ENCODE assay signal across 9 cellular contexts in the genomic region with DNA sequence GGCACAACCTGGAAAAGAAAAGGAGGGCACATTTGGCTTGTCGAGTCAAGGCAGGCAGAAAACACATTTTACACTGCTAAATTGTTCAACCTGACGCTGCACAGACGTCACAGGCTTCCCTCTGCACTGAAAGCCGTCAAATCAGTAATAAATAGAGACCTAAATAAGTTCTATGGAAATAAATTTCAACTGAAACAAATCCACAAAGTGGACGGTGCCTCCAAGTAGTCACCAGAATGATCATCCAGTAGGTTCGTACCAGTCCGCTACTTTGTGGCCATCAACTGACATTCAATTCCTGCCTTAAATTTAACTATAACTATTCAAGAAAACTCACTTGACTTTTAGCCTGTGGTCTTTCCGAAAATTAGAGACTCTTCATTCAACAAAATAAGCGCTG. TPM values are rescaled to one million over a fixed set of nuclear protein-coding genes. Genes with fewer than 3 reads are reported as not detected.
DNase-seq lines count a peak whose midpoint lies in the region; ATAC-seq, FAIRE-seq and TF ChIP-seq lines count a peak whose summit lies in the region.
"Had no signal": no experiment of that assay in that cellular context is flagged by ENCODE, and none has a peak within 500 bp of the region (broad histone marks: within the 10 kb centered on the region; RNA-seq: fewer than 3 reads in every experiment).

No MANE protein-coding gene starts in this region.

- H2AFZ ChIP-seq in OCI-LY1 (ENCODE audit: low read length): peak overlapping the region; percentile 92
- peak overlapping the region; percentile 95 for H2AFZ ChIP-seq in endothelial cell of umbilical vein (ENCODE audit: low read depth, low read length)
- H2AFZ ChIP-seq in osteoblast (ENCODE audit: low read length): peak overlapping the region; percentile 85

- no peak overlapping the region for H3K27ac ChIP-seq in CD4-positive, alpha-beta T cell (ENCODE audit: low read depth, low read length)
- H3K27ac ChIP-seq in OCI-LY1 (ENCODE audit: low read depth, low read length, poor library complexity, severe bottlenecking) (no peak overlapping the region), endothelial cell of umbilical vein (ENCODE audit: insufficient read depth, low read depth, low read length) (no peak overlapping the region), osteoblast (ENCODE audit: low read depth, low read length) (no peak overlapping the region)

- no peak for TF ChIP-seq CTCF in CD4-positive, alpha-beta T cell (IDR thresholded peaks at IDR 0.05)
- TF ChIP-seq CTCF in OCI-LY1 (IDR thresholded peaks at IDR 0.05; ENCODE audit: low read length): no peak
- no peak for TF ChIP-seq CTCF in endothelial cell of umbilical vein (IDR thresholded peaks at IDR 0.05; ENCODE audit: extremely low read depth in 1 of 2, insufficient read depth in 1 of 2, low read depth in 1 of 2, low read length in 2 of 2)
- TF ChIP-seq CTCF in osteoblast (IDR thresholded peaks at IDR 0.05; ENCODE audit: extremely low read depth, low read depth, low read length): no peak

- peak overlapping the region; percentile 92 for H3K4me3 Mint-ChIP-seq in CD4-positive, alpha-beta T cell

- no peaks in the 10 kb centered on the region for H4K20me1 ChIP-seq in OCI-LY1 (ENCODE audit: insufficient read depth, low read length)
- no peaks in the 10 kb centered on the region for H4K20me1 ChIP-seq in endothelial cell of umbilical vein (replicated peaks; ENCODE audit: control insufficient read depth, extremely low read depth, insufficient read depth, low read length)
- no peaks in the 10 kb centered on the region for H4K20me1 ChIP-seq in osteoblast (ENCODE audit: insufficient read depth, low read length)

- H3K4me2 ChIP-seq in OCI-LY1 (ENCODE audit: low read length) (peak overlapping the region; percentile 96), endothelial cell of umbilical vein (ENCODE audit: insufficient read depth, low read length) (peak overlapping the region; percentile 75), osteoblast (ENCODE audit: insufficient read depth, low read length) (peak overlapping the region; percentile 89)

- H3K79me2 ChIP-seq in OCI-LY1 (ENCODE audit: insufficient read depth, low read length) (no peaks in the 10 kb centered on the region), endothelial cell of umbilical vein (ENCODE audit: control insufficient read depth, insufficient read depth, low read length) (no peaks in the 10 kb centered on the region), osteoblast (ENCODE audit: insufficient read depth, low read length) (no peaks in the 10 kb centered on the region)

- H3K4me3 ChIP-seq in OCI-LY1 (ENCODE audit: low read depth, low read length, poor library complexity, severe bottlenecking) (peak overlapping the region; percentile 72), endothelial cell of umbilical vein (replicated peaks in 1 of 3; ENCODE audit: insufficient read depth in 1 of 3, low read depth in 1 of 3, low read length in 3 of 3) (peak overlapping the region; percentile 46 to 62 (median 56)), osteoblast (ENCODE audit: insufficient read depth, low read length) (peak overlapping the region; percentile 71)

- H3F3A ChIP-seq in OCI-LY1 (ENCODE audit: insufficient read depth, low read length): no peaks in the 10 kb centered on the region

- intact Hi-C loops in CD4-positive, alpha-beta T cell (cut with DNase I, micrococcal nuclease): loop anchor here in 1 of 2 experiments (5.0 to 10.0 kb wide), 4 partner anchors 197 to 1875 kb away; a partner anchor contains a TSS
- intact Hi-C loops in endothelial cell of umbilical vein (cut with micrococcal nuclease): no loop called here

- H3K9me2 ChIP-seq in OCI-LY1 (ENCODE audit: low read depth, low read length): no peaks in the 10 kb centered on the region

- H3K4me1 ChIP-seq in OCI-LY1 (ENCODE audit: insufficient read depth, low read length, severe bottlenecking) (peaks cover 17% of the 10 kb centered on the region), endothelial cell of umbilical vein (ENCODE audit: control insufficient read depth, extremely low read depth, insufficient read depth, low read length) (peaks cover 8% of the 10 kb centered on the region), osteoblast (ENCODE audit: insufficient read depth, low read length) (peaks cover 4% of the 10 kb centered on the region)

- no peaks in the 10 kb centered on the region for H3K27me3 ChIP-seq in CD4-positive, alpha-beta T cell (ENCODE audit: control insufficient read depth, insufficient read depth, low read length)
- no peaks in the 10 kb centered on the region for H3K27me3 ChIP-seq in OCI-LY1 (ENCODE audit: insufficient read depth, low read length)
- H3K27me3 ChIP-seq in endothelial cell of umbilical vein (ENCODE audit: control insufficient read depth in 2 of 2, insufficient read depth in 2 of 2, low read length in 2 of 2): peaks cover 1 to 5% of the 10 kb centered on the region in 2 experiments
- H3K27me3 ChIP-seq in osteoblast (ENCODE audit: insufficient read depth, low read length): peaks cover 11% of the 10 kb centered on the region

- H3K36me3 ChIP-seq in OCI-LY1 (ENCODE audit: insufficient read depth, low read length): peaks cover 7% of the 10 kb centered on the region
- H3K36me3 ChIP-seq in endothelial cell of umbilical vein (ENCODE audit: control insufficient read depth in 2 of 2, extremely low read depth in 1 of 2, insufficient read depth in 2 of 2, low read length in 2 of 2): no peaks in the 10 kb centered on the region
- no peaks in the 10 kb centered on the region for H3K36me3 ChIP-seq in osteoblast (ENCODE audit: insufficient read depth, low read length)

- CTCF ChIA-PET in CD4-positive, alpha-beta T cell (lab: Charles Lee): interaction anchor here (1.2 kb wide), 1 partner anchor 18 kb away, joined by 3 read pairs; no protein-coding TSS in a partner anchor
- CTCF ChIA-PET in endothelial cell of umbilical vein (lab: Charles Lee): interaction anchor here (0.6 to 1.5 kb wide), 5 partner anchors 19 to 63 kb away, joined by 3 to 10 read pairs (median 3); a partner anchor contains a TSS

- no peak for ATAC-seq in CD4-positive, alpha-beta T cell (ENCODE audit: poor library complexity)
- ATAC-seq in GM19463 (IDR thresholded peaks at IDR 0.05; ENCODE audit: unreplicated experiment): no peak
- ATAC-seq in GM18520 (IDR thresholded peaks at IDR 0.05; ENCODE audit: unreplicated experiment): no peak
- ATAC-seq in HG02759 (IDR thresholded peaks at IDR 0.05; ENCODE audit: unreplicated experiment): no peak

- H3K9ac ChIP-seq in OCI-LY1 (ENCODE audit: low read length) (peak overlapping the region; percentile 83), endothelial cell of umbilical vein (replicated peaks; ENCODE audit: extremely low read depth, insufficient read depth, low read length) (peak overlapping the region; percentile 68)

- DNase-seq in CD4-positive, alpha-beta T cell: no peak
- DNase-seq in endothelial cell of umbilical vein (ENCODE audit: low read depth, low spot score) (no peak), osteoblast (ENCODE audit: insufficient read length, low spot score, missing footprints) (no peak), occipital lobe (lab: John Stamatoyannopoulos, UW) (no peak)
- DNase-seq: NCI-H1694 had no signal

- H3K9me3 Mint-ChIP-seq in CD4-positive, alpha-beta T cell: no peaks in the 10 kb centered on the region

- H3K9me3 ChIP-seq in CD4-positive, alpha-beta T cell (ENCODE audit: control insufficient read depth, low read length): no peaks in the 10 kb centered on the region
- no peaks in the 10 kb centered on the region for H3K9me3 ChIP-seq in OCI-LY1 (ENCODE audit: low read length)
- no peaks in the 10 kb centered on the region for H3K9me3 ChIP-seq in endothelial cell of umbilical vein (replicated peaks; ENCODE audit: control insufficient read depth, insufficient read depth, low read length)
- H3K9me3 ChIP-seq in osteoblast (ENCODE audit: low read depth, low read length): no peaks in the 10 kb centered on the region

- peaks cover 3% of the 10 kb centered on the region for H3K36me3 Mint-ChIP-seq in CD4-positive, alpha-beta T cell (ENCODE audit: low read depth)

- dilution Hi-C loops in endothelial cell of umbilical vein (cut with MboI; ENCODE audit: extremely low pct_ligation_motif_present, low sequenced_read_pairs): no loop called here

- TF ChIP-seq POLR2A in endothelial cell of umbilical vein (IDR thresholded peaks at IDR 0.05; ENCODE audit: low read depth, low read length): no peak

- no peaks in the 10 kb centered on the region for H3K27me3 Mint-ChIP-seq in CD4-positive, alpha-beta T cell

- H3K9me1 ChIP-seq in endothelial cell of umbilical vein (replicated peaks; ENCODE audit: control insufficient read depth, extremely low read depth, insufficient read depth, low read length): no peaks in the 10 kb centered on the region

- POLR2A ChIA-PET in CD4-positive, alpha-beta T cell (lab: Charles Lee): interaction anchor here (3.4 kb wide), 1 partner anchor 53 kb away, joined by 27 read pairs; a partner anchor contains a TSS
- POLR2A ChIA-PET in endothelial cell of umbilical vein (lab: Charles Lee): interaction anchor here (0.6 to 1.5 kb wide), 2 partner anchors 54 to 90 kb away, joined by 3 to 4 read pairs; no protein-coding TSS in a partner anchor

- H3K27ac Mint-ChIP-seq in CD4-positive, alpha-beta T cell: peak overlapping the region; percentile 80

- FAIRE-seq in endothelial cell of umbilical vein (lab: Jason Lieb, UNC): no peak

- TSS peak; percentile 38 for BruUV-seq in endothelial cell of umbilical vein (replicated peaks; lab: Mats Ljungman, UMichigan)

- peaks cover 24% of the 10 kb centered on the region for H3K4me1 Mint-ChIP-seq in CD4-positive, alpha-beta T cell (ENCODE audit: low read depth)

RNA-seq across cellular contexts. Expression of a gene that starts 49.0 kb away (rescaled TPM):
- not detected for total RNA-seq in CD4-positive, alpha-beta T cell
- total RNA-seq in endothelial cell of umbilical vein (not detected in 2 replicates), osteoblast (not detected in 2 replicates), occipital lobe (not detected)
- not detected in 2 replicates for polyA plus RNA-seq in endothelial cell of umbilical vein
- not detected in 2 replicates for polyA plus RNA-seq in endothelial cell of umbilical vein (2011; cell fraction: cytosol; rRNA removed)
- polyA plus RNA-seq in endothelial cell of umbilical vein (2011; cell fraction: nucleus; rRNA removed): not detected in 2 replicates
- polyA plus RNA-seq in endothelial cell of umbilical vein (2012): not detected in 2 replicates
- not detected in 2 replicates for polyA minus RNA-seq in endothelial cell of umbilical vein
- not detected for polyA minus RNA-seq in endothelial cell of umbilical vein (2011; cell fraction: cytosol; rRNA and poly(A)+ RNA removed)
- polyA minus RNA-seq in endothelial cell of umbilical vein (2011; cell fraction: nucleus; rRNA and poly(A)+ RNA removed): not detected in 2 replicates

RNA-seq across cellular contexts. Expression of a gene that starts 54.3 kb away (rescaled TPM):
- 100 to 1,000 TPM; 126 to 131 TPM for total RNA-seq in CD4-positive, alpha-beta T cell
- 134 and 143 TPM in 2 replicates for total RNA-seq in endothelial cell of umbilical vein
- polyA plus RNA-seq in endothelial cell of umbilical vein: 12.3 and 21.4 TPM in 2 replicates
- 39.3 and 43.4 TPM in 2 replicates for polyA plus RNA-seq in endothelial cell of umbilical vein (2011; cell fraction: cytosol; rRNA removed)
- polyA plus RNA-seq in endothelial cell of umbilical vein (2011; cell fraction: nucleus; rRNA removed): 15.7 and 20.1 TPM in 2 replicates
- polyA plus RNA-seq in endothelial cell of umbilical vein (2012): 87.5 and 158 TPM in 2 replicates
- polyA minus RNA-seq in endothelial cell of umbilical vein: 9.5 and 11.0 TPM in 2 replicates
- polyA minus RNA-seq in endothelial cell of umbilical vein (2011; cell fraction: cytosol; rRNA and poly(A)+ RNA removed): 31.6 TPM
- polyA minus RNA-seq in endothelial cell of umbilical vein (2011; cell fraction: nucleus; rRNA and poly(A)+ RNA removed): 10.5 and 17.1 TPM in 2 replicates
- total RNA-seq in osteoblast: 21.5 and 22.8 TPM in 2 replicates
- 90.2 TPM for total RNA-seq in occipital lobe
